ENCODE assay signal across 21 cellular contexts in the genomic region with DNA sequence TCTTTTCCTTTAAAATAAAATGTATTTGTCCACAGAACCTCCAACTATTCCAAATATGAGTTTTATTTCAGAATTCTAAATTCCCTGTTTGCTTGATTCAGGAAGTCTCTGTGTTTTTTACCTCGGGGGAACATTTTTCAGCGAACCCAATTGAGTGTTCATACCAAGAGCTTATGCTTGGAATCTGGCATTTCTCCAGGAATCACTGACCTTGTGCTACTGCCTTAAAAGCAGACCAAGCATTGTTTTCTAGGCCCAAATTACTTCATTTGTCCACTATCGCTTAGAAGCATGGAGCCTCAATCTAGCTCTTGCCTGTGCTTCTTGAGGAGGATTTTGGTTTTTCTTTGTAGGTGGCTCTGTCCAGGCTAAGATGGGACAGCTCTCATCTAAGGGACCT. TPM values are rescaled to one million over a fixed set of nuclear protein-coding genes. Genes with fewer than 3 reads are reported as not detected.
A peak's percentile ranks its signal among the peaks of the same experiment; 100 is the strongest.
DNase-seq lines count a peak whose midpoint lies in the region; ATAC-seq, FAIRE-seq and TF ChIP-seq lines count a peak whose summit lies in the region.
"Had no signal": no experiment of that assay in that cellular context is flagged by ENCODE, and none has a peak within 500 bp of the region (broad histone marks: within the 10 kb centered on the region; RNA-seq: fewer than 3 reads in every experiment).

No MANE protein-coding gene starts in this region.

- in situ Hi-C loops in K562 (cut with MboI), result no loop called here

- WGBS in K562 (ENCODE audit: insufficient coverage, low coverage, missing lambda C conversion rate), result 42% methylated on average over 3 of the region's 3 CpGs
- WGBS in endodermal cell (ENCODE audit: insufficient coverage in 1 of 2, insufficient read length in 1 of 2), 2 experiments, result 95 to 96% methylated on average over 2 to 3 of the region's 3 CpGs

- H3K36me3 ChIP-seq in K562 (ENCODE audit: control insufficient read depth, insufficient read depth, low read length), result no peaks in the 10 kb centered on the region
- no peaks in the 10 kb centered on the region for H3K36me3 ChIP-seq in endodermal cell (ENCODE audit: control insufficient read depth, insufficient read depth, low read length)
- H3K36me3 ChIP-seq in tibial artery, result no peaks in the 10 kb centered on the region
- H3K36me3 ChIP-seq: HAP-1 had no signal

- no peak overlapping the region for H3K4me3 Mint-ChIP-seq in endodermal cell

- POLR2A ChIA-PET in K562 (lab: Yijun Ruan, JAX), result interaction anchor here (1.1 to 1.8 kb wide), 2 partner anchors 8 to 9 kb away, joined by 3 read pairs; no protein-coding TSS in a partner anchor

- TF ChIP-seq EP300 in K562 (IDR thresholded peaks at IDR 0.05; ENCODE audit: low read length), result no peak

- no peak overlapping the region for H3K4me2 ChIP-seq in K562 (ENCODE audit: insufficient read depth, low read length)

- H3K27me3 Mint-ChIP-seq in endodermal cell (ENCODE audit: insufficient read depth), result peaks cover 2% of the 10 kb centered on the region

- H3K4me1 ChIP-seq in K562 (replicated peaks in 1 of 2; ENCODE audit: control insufficient read depth in 2 of 2, insufficient read depth in 2 of 2, low read length in 2 of 2), result peaks cover 5 to 20% of the 10 kb centered on the region in 2 experiments; a peak in 3 of 5 replicates
- no peaks in the 10 kb centered on the region for H3K4me1 ChIP-seq in endodermal cell (ENCODE audit: control insufficient read depth, insufficient read depth, low read length)
- no peaks in the 10 kb centered on the region for H3K4me1 ChIP-seq in tibial artery
- H3K4me1 ChIP-seq: Caco-2, HAP-1 had no signal

- H3K9me3 Mint-ChIP-seq in endodermal cell, result no peaks in the 10 kb centered on the region

- H2AFZ ChIP-seq in K562 (ENCODE audit: low read depth, low read length), result 0 out of 2 replicates have a peak overlapping the region, but pooled peaks have one; percentile 66

- H3K4me1 Mint-ChIP-seq in endodermal cell, result peaks cover 5% of the 10 kb centered on the region

- H3K9ac ChIP-seq in K562 (ENCODE audit: insufficient read depth in 1 of 2, low read depth in 2 of 2, low read length in 2 of 2) (no peak overlapping the region), endodermal cell (ENCODE audit: extremely low read depth, low read length, poor library complexity, severe bottlenecking) (no peak overlapping the region)

- TF ChIP-seq POLR2A in K562 (conservative IDR thresholded peaks at IDR 0.05), result no peak

- ATAC-seq in K562 (no peak), GM19455 (IDR thresholded peaks at IDR 0.05; ENCODE audit: unreplicated experiment) (no peak), HG03469 (IDR thresholded peaks at IDR 0.05; ENCODE audit: unreplicated experiment) (no peak)

- H3K9me3 ChIP-seq in K562 (replicated peaks; ENCODE audit: control insufficient read depth, insufficient read depth, low read depth, low read length), result no peaks in the 10 kb centered on the region; the same call in 1 of the 2 replicates
- no peaks in the 10 kb centered on the region for H3K9me3 ChIP-seq in endodermal cell (ENCODE audit: control insufficient read depth, low read length)
- no peaks in the 10 kb centered on the region for H3K9me3 ChIP-seq in tibial artery
- H3K9me3 ChIP-seq: Caco-2, HAP-1 had no signal

- no peak for FAIRE-seq in K562 (lab: Jason Lieb, UNC)
- FAIRE-seq: GM19239 had no signal

- no peaks in the 10 kb centered on the region for H4K20me1 ChIP-seq in K562 (replicated peaks; ENCODE audit: control insufficient read depth, insufficient read depth, low read length)

- no peaks in the 10 kb centered on the region for H3K27me3 ChIP-seq in K562 (ENCODE audit: control insufficient read depth in 2 of 2, insufficient read depth in 2 of 2, low read length in 2 of 2)
- no peaks in the 10 kb centered on the region for H3K27me3 ChIP-seq in endodermal cell (ENCODE audit: control insufficient read depth, insufficient read depth, low read length, poor library complexity, severe bottlenecking)
- no peaks in the 10 kb centered on the region for H3K27me3 ChIP-seq in tibial artery

- no TSS peak for BruUV-seq in K562 (replicated peaks; lab: Mats Ljungman, UMichigan)

- DNase-seq in M059J (ENCODE audit: low read depth) (peak; percentile 1), K562 (ENCODE audit: extremely low read depth in 1 of 4, low spot score in 3 of 4) (peak in 1 of 4 experiments; percentile 14), foreskin melanocyte (peak; percentile 68), retinal pigment epithelial cell (ENCODE audit: low read depth) (peak; percentile 83), endodermal cell (no peak), tibial artery (no peak)
- DNase-seq: ACHN, AML-193, Caco-2, DMS53, NCI-H1930, NCI-H2171 had no signal

- no peaks in the 10 kb centered on the region for H3K79me2 ChIP-seq in K562 (ENCODE audit: control insufficient read depth, insufficient read depth, low read length)

- CTCF ChIA-PET in K562 (lab: Yijun Ruan, JAX; ENCODE audit: low intra/inter-chr PET ratio), result no interaction called here

- intact Hi-C loops in K562 (cut with micrococcal nuclease), result no loop called here
- intact Hi-C loops in tibial artery (cut with DNase I; ENCODE audit: low total_unique reads), result no loop called here

- H3K27ac Mint-ChIP-seq in endodermal cell, result no peak overlapping the region

- no peaks in the 10 kb centered on the region for H3K36me3 Mint-ChIP-seq in endodermal cell (ENCODE audit: low read depth)
- H3K36me3 Mint-ChIP-seq: CD14-positive monocyte had no signal

- no peak for TF ChIP-seq CTCF in K562 (IDR thresholded peaks at IDR 0.05 in 2 of 3, conservative IDR thresholded peaks at IDR 0.05 in 1 of 3; ENCODE audit: insufficient read depth in 2 of 3, low read depth in 1 of 3, low read length in 3 of 3)
- no peak for TF ChIP-seq CTCF in retinal pigment epithelial cell (conservative IDR thresholded peaks at IDR 0.05; ENCODE audit: low read depth, low read length)
- no peak for TF ChIP-seq CTCF in endodermal cell (conservative IDR thresholded peaks at IDR 0.05)
- TF ChIP-seq CTCF in tibial artery (IDR thresholded peaks at IDR 0.05), result no peak

- H3K4me3 ChIP-seq in K562, result no peak overlapping the region
- H3K4me3 ChIP-seq in retinal pigment epithelial cell (ENCODE audit: low read length), result no peak overlapping the region
- no peak overlapping the region for H3K4me3 ChIP-seq in endodermal cell (ENCODE audit: low read length)
- H3K4me3 ChIP-seq in tibial artery, result no peak overlapping the region
- H3K4me3 ChIP-seq: HAP-1 had no signal

- no peak overlapping the region for H3K27ac ChIP-seq in K562 (ENCODE audit: extremely low read depth, low read depth, low read length)
- H3K27ac ChIP-seq in endodermal cell (ENCODE audit: low read depth, low read length), result no peak overlapping the region
- H3K27ac ChIP-seq in tibial artery, result no peak overlapping the region
- H3K27ac ChIP-seq: HL-60, RWPE1 had no signal

- TF ChIP-seq RAD21 in K562 (CRISPR knock-in tag; conservative IDR thresholded peaks at IDR 0.05 in 1 of 2, IDR thresholded peaks at IDR 0.05 in 1 of 2), result no peak

- H3K9me1 ChIP-seq in K562 (ENCODE audit: control insufficient read depth, insufficient read depth, low read length), result no peaks in the 10 kb centered on the region

TF ChIP-seq in K562, 482 proteins besides CTCF, POLR2A, EP300 and RAD21:
- TF ChIP-seq RNF2 (IDR thresholded peaks at IDR 0.05) (no peak), NFIC (IDR thresholded peaks at IDR 0.05) (peak; percentile 39)

RNA-seq across cellular contexts. Expression of a gene that starts 59.4 kb away (rescaled TPM):
- total RNA-seq in M059J (2014; rRNA removed; shearing (Covaris generic)), result 0.17 TPM in 1 of 2 replicates, not detected in the other
- 0.76 and 3.1 TPM in 2 replicates for total RNA-seq in K562 (2011; cell fraction: chromatin; rRNA removed; ENCODE audit: low replicate concordance)
- 0.67 and 1.1 TPM in 2 replicates for total RNA-seq in K562 (2011; cell fraction: nucleolus; rRNA removed)
- 0.73 TPM in 1 of 2 replicates, not detected in the other for total RNA-seq in K562 (2011; cell fraction: nucleoplasm; rRNA removed)
- total RNA-seq in K562 (2014; rRNA removed), result 0.32 and 0.61 TPM in 2 replicates
- 0.80 and 0.99 TPM in 2 replicates for total RNA-seq in K562 (2014; rRNA removed; fragmentation: Illumina TruSeq; extraction: Trizol)
- total RNA-seq in K562 (2015; rRNA removed; fragmentation: Illumina TruSeq; extraction: Trizol), result 0.30 and 0.40 TPM in 2 replicates
- total RNA-seq in K562 (2021), result 0.95 and 1.1 TPM in 2 replicates
- 0.06 TPM in 1 of 2 replicates, not detected in the other for polyA plus RNA-seq in K562 (2011; rRNA removed)
- 0.09 TPM in 1 of 2 replicates, not detected in the other for polyA plus RNA-seq in K562 (2011; cell fraction: cytosol; rRNA removed)
- polyA plus RNA-seq in K562 (2011; cell fraction: nucleus; rRNA removed), result not detected in 2 replicates
- 0.40 and 0.76 TPM in 2 replicates for polyA plus RNA-seq in K562 (2012)
- polyA plus RNA-seq in K562 (2014; fragmentation: Illumina TruSeq; extraction: Trizol), result 1.00 and 1.5 TPM in 2 replicates
- polyA plus RNA-seq in K562 (2014; fragmentation: Nextera tagmentation; extraction: Ambion mirVana), result 1 to 10 TPM; 2.5 to 3.1 TPM
- 0.50 and 1.1 TPM in 2 replicates for polyA plus RNA-seq in K562 (2014; rRNA removed)
- not detected in 2 replicates for polyA minus RNA-seq in K562 (2011; rRNA and poly(A)+ RNA removed)
- not detected in 2 replicates for polyA minus RNA-seq in K562 (2011; cell fraction: cytosol; rRNA and poly(A)+ RNA removed)
- polyA minus RNA-seq in K562 (2011; cell fraction: nucleus; rRNA and poly(A)+ RNA removed), result not detected in 2 replicates
- total RNA-seq in endodermal cell, result not detected
- not detected for polyA plus RNA-seq in endodermal cell (2013, experiment 1 of 2)
- not detected for polyA plus RNA-seq in endodermal cell (2013, experiment 2 of 2)
- total RNA-seq: Caco-2, NCI-H460, OCI-LY7 had no signal
- polyA plus RNA-seq: CD14-positive monocyte had no signal

Comparison
In these comparisons a context has a peak if more than half of its experiments do, and no peak if none do; other contexts are left out.
1. DNase-seq: peak in M059J (single experiment), foreskin melanocyte (single experiment) and retinal pigment epithelial cell (single experiment); none in endodermal cell (single experiment) and tibial artery (0 of 2).